ENCODE assay signal across 9 cellular contexts in genomic region chr14:65462411-65462810, GRCh38. TPM values are rescaled to one million over a fixed set of nuclear protein-coding genes. Genes with fewer than 3 reads are reported as not detected.
DNase-seq lines count a peak whose midpoint lies in the region; ATAC-seq, FAIRE-seq and TF ChIP-seq lines count a peak whose summit lies in the region.
"Had no signal": no experiment of that assay in that cellular context is flagged by ENCODE, and none has a peak within 500 bp of the region (broad histone marks: within the 10 kb centered on the region; RNA-seq: fewer than 3 reads in every experiment).

No MANE protein-coding gene starts in this region.

- CTCF ChIA-PET in CD8-positive, alpha-beta T cell (lab: Charles Lee): no interaction called here
- CTCF ChIA-PET in GM12878 (lab: Yijun Ruan, JAX): interaction anchor here (1.3 to 3.5 kb wide), 3 partner anchors 11 to 362 kb away, joined by 3 to 22 read pairs (median 3); no protein-coding TSS in a partner anchor

- no peaks in the 10 kb centered on the region for H3K9me3 ChIP-seq in CD8-positive, alpha-beta T cell (ENCODE audit: low read length)
- H3K9me3 ChIP-seq in GM12878 (replicated peaks; ENCODE audit: control insufficient read depth, insufficient read depth, low read length): peaks cover 1% of the 10 kb centered on the region; the same call in 2 of the 3 replicates
- no peaks in the 10 kb centered on the region for H3K9me3 ChIP-seq in transverse colon

- no peaks in the 10 kb centered on the region for H4K20me1 ChIP-seq in GM12878 (ENCODE audit: control insufficient read depth, insufficient read depth)

- peak; percentile 68 for FAIRE-seq in GM12878 (lab: Jason Lieb, UNC)

- peaks cover 40% of the 10 kb centered on the region for H3K79me2 ChIP-seq in GM12878 (ENCODE audit: control insufficient read depth, insufficient read depth, low read length)

- H3K27ac ChIP-seq in CD8-positive, alpha-beta T cell (ENCODE audit: low read depth, low read length): no peak overlapping the region
- H3K27ac ChIP-seq in GM12878 (ENCODE audit: control insufficient read depth, insufficient read depth) (peak overlapping the region; percentile 82), transverse colon (no peak overlapping the region)
- H3K27ac ChIP-seq: cardiac muscle cell had no signal

- no TSS peak for BruUV-seq in GM12878 (replicated peaks; lab: Mats Ljungman, UMichigan)

- H3K4me1 ChIP-seq in CD8-positive, alpha-beta T cell (ENCODE audit: insufficient read depth, low read length): peaks cover 9% of the 10 kb centered on the region
- H3K4me1 ChIP-seq in GM12878 (ENCODE audit: control insufficient read depth, insufficient read depth, low read length): peaks cover 24% of the 10 kb centered on the region
- H3K4me1 ChIP-seq in transverse colon: no peaks in the 10 kb centered on the region

- TF ChIP-seq CTCF in CD8-positive, alpha-beta T cell (IDR thresholded peaks at IDR 0.05): no peak
- TF ChIP-seq CTCF in GM12878 (IDR thresholded peaks at IDR 0.05 in 2 of 3, conservative IDR thresholded peaks at IDR 0.05 in 1 of 3; ENCODE audit: control insufficient read depth in 2 of 3, extremely low read depth in 1 of 3, insufficient read depth in 1 of 3, low read depth in 3 of 3, low read length in 3 of 3) (no peak), transverse colon (IDR thresholded peaks at IDR 0.05) (no peak)

- no peaks in the 10 kb centered on the region for H3K9me3 Mint-ChIP-seq in CD8-positive, alpha-beta T cell

- peaks cover 51% of the 10 kb centered on the region for H3K4me1 Mint-ChIP-seq in CD8-positive, alpha-beta T cell (ENCODE audit: low read depth)

- TF ChIP-seq EP300 in GM12878 (IDR thresholded peaks at IDR 0.05; ENCODE audit: borderline replicate concordance in 1 of 2, control insufficient read depth in 1 of 2, low read depth in 2 of 2, low read length in 2 of 2) (peak; percentile 56 to 67; a peak in 3 of 4 replicates), transverse colon (IDR thresholded peaks at IDR 0.05; ENCODE audit: low read depth) (no peak)

- H3K4me3 ChIP-seq in CD8-positive, alpha-beta T cell (ENCODE audit: low read depth, low read length): no peak overlapping the region
- H3K4me3 ChIP-seq in GM12878: no peak overlapping the region
- no peak overlapping the region for H3K4me3 ChIP-seq in transverse colon
- H3K4me3 ChIP-seq: cardiac muscle cell had no signal

- RAD21 ChIA-PET in GM12878 (lab: Charles Lee; ENCODE audit: unreplicated experiment): interaction anchor here (1.1 to 3.6 kb wide), 2 partner anchors 8 to 47 kb away, joined by 3 to 31 read pairs; no protein-coding TSS in a partner anchor

- no peaks in the 10 kb centered on the region for H3K27me3 Mint-ChIP-seq in CD8-positive, alpha-beta T cell (ENCODE audit: low read depth)

- H3K4me3 Mint-ChIP-seq in CD8-positive, alpha-beta T cell: no peak overlapping the region

- no peak overlapping the region for H3K9ac ChIP-seq in GM12878 (ENCODE audit: control insufficient read depth, insufficient read depth, low read length)

- H3K27ac Mint-ChIP-seq in CD8-positive, alpha-beta T cell: peak overlapping the region; percentile 45

- peak; percentile 28; the same call in 1 of the 2 replicates for TF ChIP-seq RAD21 in GM12878 (IDR thresholded peaks at IDR 0.05; ENCODE audit: insufficient read depth, low read depth, low read length)

- no peak for DNase-seq in CD8-positive, alpha-beta T cell
- peak; percentile 85 for DNase-seq in GM12878 (ENCODE audit: low read depth, low spot score)
- DNase-seq in transverse colon: no peak
- DNase-seq in NCI-H2171 (lab: John Stamatoyannopoulos, UW): no peak
- no peak for DNase-seq in activated CD4-positive, CD25-positive, alpha-beta regulatory T cell treated with anti-CD3 and anti-CD28 coated beads, Interleukin-2, amount 50 U/mL, for 72 hours

- no peak for TF ChIP-seq POLR2A in GM12878 (IDR thresholded peaks at IDR 0.05; ENCODE audit: low read depth, low read length)
- TF ChIP-seq POLR2A in transverse colon (IDR thresholded peaks at IDR 0.05): no peak

- WGBS in GM12878 (ENCODE audit: insufficient coverage, insufficient replicate concordance, low lambda C conversion rate, missing lambda C conversion rate): 0% methylated on average over 3 of the region's 3 CpGs
- WGBS in transverse colon (ENCODE audit: low coverage in 1 of 2), 2 donors: 73 to 74% methylated on average over 3 of the region's 3 CpGs

- SMC1A ChIA-PET in GM12878 (lab: Charles Lee; ENCODE audit: uncharacterized antibody, unreplicated experiment): interaction anchor here (1.0 to 5.7 kb wide), 5 partner anchors 15 to 160 kb away, joined by 3 to 49 read pairs (median 17); no protein-coding TSS in a partner anchor

- in situ Hi-C loops in GM12878 (cut with MboI) (no loop called here), transverse colon (cut with MboI; ENCODE audit: low pct_ligation_motif_present in 1 of 4, low pct_unique_long_range_greater_than_20kb in 1 of 4, low sequenced_read_pairs in 3 of 4) (no loop called here)

- H3K36me3 Mint-ChIP-seq in CD8-positive, alpha-beta T cell: peaks cover 53% of the 10 kb centered on the region

- H3K4me2 ChIP-seq in GM12878 (ENCODE audit: control insufficient read depth, insufficient read depth): peak overlapping the region; percentile 72

- intact Hi-C loops in CD8-positive, alpha-beta T cell (cut with DNase I, micrococcal nuclease): no loop called here
- intact Hi-C loops in GM12878 (cut with micrococcal nuclease; ENCODE audit: unreplicated experiment) (loop anchor here (1.0 to 5.0 kb wide), 2 partner anchors 40 to 43 kb away; no protein-coding TSS in a partner anchor), transverse colon (cut with DNase I; ENCODE audit: low total_unique reads) (no loop called here)

- H3K27me3 ChIP-seq in CD8-positive, alpha-beta T cell (ENCODE audit: insufficient read depth, low read length): no peaks in the 10 kb centered on the region
- H3K27me3 ChIP-seq in GM12878 (replicated peaks in 1 of 2; ENCODE audit: control insufficient read depth in 2 of 2, insufficient read depth in 2 of 2, low read length in 1 of 2): no peaks in the 10 kb centered on the region
- no peaks in the 10 kb centered on the region for H3K27me3 ChIP-seq in transverse colon
- H3K27me3 ChIP-seq: cardiac muscle cell had no signal

- POLR2A ChIA-PET in CD8-positive, alpha-beta T cell (lab: Charles Lee): no interaction called here
- POLR2A ChIA-PET in GM12878 (lab: Charles Lee): no interaction called here

- ATAC-seq in CD8-positive, alpha-beta T cell: no peak
- peak; percentile 67 for ATAC-seq in GM19455 (IDR thresholded peaks at IDR 0.05; ENCODE audit: unreplicated experiment)
- peak; percentile 57 for ATAC-seq in HG03457 (IDR thresholded peaks at IDR 0.05; ENCODE audit: unreplicated experiment)
- ATAC-seq in GM12878: peak; percentile 91
- ATAC-seq in HG03025 (IDR thresholded peaks at IDR 0.05; ENCODE audit: low FRiP score, unreplicated experiment): no peak

- peaks cover 8% of the 10 kb centered on the region for H3K36me3 ChIP-seq in CD8-positive, alpha-beta T cell (ENCODE audit: insufficient read depth, low read length)
- peaks cover 1 to 2% of the 10 kb centered on the region in 2 experiments; a peak in 1 of 4 replicates for H3K36me3 ChIP-seq in GM12878 (ENCODE audit: control insufficient read depth in 2 of 2, insufficient read depth in 2 of 2, low read length in 1 of 2)
- H3K36me3 ChIP-seq in transverse colon: peaks cover 0 to 5% (median 2%) of the 10 kb centered on the region in 4 donors
- H3K36me3 ChIP-seq: cardiac muscle cell had no signal

- H2AFZ ChIP-seq in GM12878 (ENCODE audit: control insufficient read depth, low read depth, low read length): no peak overlapping the region

TF ChIP-seq in GM12878, 131 proteins besides CTCF, POLR2A, EP300 and RAD21 (continues in another document):
- TF ChIP-seq SREBF1 (IDR thresholded peaks at IDR 0.05; ENCODE audit: low read length): no peak
- no peak for TF ChIP-seq POLR2AphosphoS5 (IDR thresholded peaks at IDR 0.05; ENCODE audit: low read length)
- TF ChIP-seq RBBP5 (conservative IDR thresholded peaks at IDR 0.05): no peak
- TF ChIP-seq RAD51 (IDR thresholded peaks at IDR 0.05): no peak
- peak; percentile 95 for TF ChIP-seq MTA3 (IDR thresholded peaks at IDR 0.05; ENCODE audit: borderline replicate concordance, low read length)
- TF ChIP-seq NFYA (IDR thresholded peaks at IDR 0.05; ENCODE audit: borderline replicate concordance, low read depth, low read length): no peak
- no peak for TF ChIP-seq KDM1A (IDR thresholded peaks at IDR 0.05; ENCODE audit: borderline replicate concordance)
- no peak for TF ChIP-seq CBX3 (IDR thresholded peaks at IDR 0.05; ENCODE audit: borderline replicate concordance, low read depth)
- TF ChIP-seq SPI1 (IDR thresholded peaks at IDR 0.05; ENCODE audit: borderline replicate concordance, insufficient read depth, low read depth, low read length): no peak
- TF ChIP-seq NFIC (IDR thresholded peaks at IDR 0.05; ENCODE audit: low read depth, low read length): peak; percentile 99
- TF ChIP-seq KLF5 (IDR thresholded peaks at IDR 0.05; ENCODE audit: partially characterized antibody): no peak

RNA-seq across cellular contexts. Expression of gene FUT8, which starts 49.9 kb away (rescaled TPM):
- total RNA-seq in CD8-positive, alpha-beta T cell: 10 to 100 TPM; 38.3 to 38.5 TPM
- total RNA-seq in GM12878 (2013; cell fraction: nucleolus; rRNA removed): 130 and 133 TPM in 2 replicates
- 82.3 and 85.5 TPM in 2 replicates for total RNA-seq in GM12878 (2014; rRNA removed)
- 86.3 and 88.7 TPM in 2 replicates for total RNA-seq in GM12878 (2014; rRNA removed; fragmentation: Illumina TruSeq; extraction: Trizol)
- total RNA-seq in GM12878 (2021): 106 and 107 TPM in 2 replicates
- polyA plus RNA-seq in GM12878 (2011; ENCODE audit: low read depth): 20.9 TPM
- polyA plus RNA-seq in GM12878 (2011; rRNA removed): 21.3 and 24.2 TPM in 2 replicates
- 12.5 and 19.7 TPM in 2 replicates for polyA plus RNA-seq in GM12878 (2011; cell fraction: cytosol; rRNA removed)
- 10.7 and 11.2 TPM in 2 replicates for polyA plus RNA-seq in GM12878 (2011; cell fraction: nucleus; rRNA removed)
- polyA plus RNA-seq in GM12878 (2012): 20.4 and 34.4 TPM in 2 replicates
- polyA plus RNA-seq in GM12878 (2014; fragmentation: Illumina TruSeq; extraction: Trizol): 74.1 and 88.8 TPM in 2 replicates
- 10 to 100 TPM; 25.0 to 45.6 TPM for polyA plus RNA-seq in GM12878 (2014; fragmentation: Nextera tagmentation; extraction: Ambion mirVana)
- 47.5 and 50.1 TPM in 2 replicates for polyA plus RNA-seq in GM12878 (2014; rRNA removed)
- 10 to 100 TPM; 64.2 to 68.3 TPM for polyA plus RNA-seq in GM12878 (2016; fragmentation: Nextera tagmentation; extraction: Ambion mirVana)
- polyA minus RNA-seq in GM12878 (2011; rRNA and poly(A)+ RNA removed): 29.7 and 42.8 TPM in 2 replicates
- polyA minus RNA-seq in GM12878 (2011; cell fraction: cytosol; rRNA and poly(A)+ RNA removed): 9.6 and 9.9 TPM in 2 replicates
- 31.3 and 55.2 TPM in 2 replicates for polyA minus RNA-seq in GM12878 (2011; cell fraction: nucleus; rRNA and poly(A)+ RNA removed)
- total RNA-seq in transverse colon: 10 to 100 TPM in 2 of 4 donors, 1 to 10 TPM in 2; 7.9 to 27.5 (median 12.8) TPM

Comparison
In these comparisons a context has a peak if more than half of its experiments do, and no peak if none do; other contexts are left out.
1. ATAC-seq: peak in GM19455 (single experiment), HG03457 (single experiment) and GM12878 (single experiment); none in CD8-positive, alpha-beta T cell (single experiment) and HG03025 (single experiment).